In genomic region chr16:86894168-86894567, GRCh38 we compare ENCODE assay signal across 29 cellular contexts.
"Had no signal": no experiment of that assay in that cellular context is flagged by ENCODE, and none has a peak within 500 bp of the region (broad histone marks: within the 10 kb centered on the region; RNA-seq: fewer than 3 reads in every experiment).

No MANE protein-coding gene starts in this region.

- H3K36me3 ChIP-seq: brain microvascular endothelial cell, esophagus muscularis mucosa, gastroesophageal sphincter, WERI-Rb-1 had no signal

- H3K4me1 ChIP-seq: esophagus muscularis mucosa, gastroesophageal sphincter had no signal

- H3K9me3 ChIP-seq: esophagus muscularis mucosa, gastroesophageal sphincter had no signal

- H3K27ac ChIP-seq: brain microvascular endothelial cell, esophagus muscularis mucosa, gastroesophageal sphincter, WERI-Rb-1 had no signal

- H3K27me3 ChIP-seq: brain microvascular endothelial cell had no signal

- ATAC-seq: activated CD4-positive, CD25-positive, alpha-beta regulatory T cell treated with anti-CD3 and anti-CD28 coated beads, Interleukin-2, amount 50 U/mL, for 24 hours; activated CD8-positive, alpha-beta T cell treated with anti-CD3 and anti-CD28 coated beads for 36 hours; activated T-cell treated with anti-CD3 and anti-CD28 coated beads, Interleukin-2, amount 50 U/mL, for 4 hours; activated T-helper 17 cell treated with anti-CD3 and anti-CD28 coated beads, Interleukin-2, amount 50 U/mL, for 72 hours; effector memory CD8-positive, alpha-beta T cell; gastroesophageal sphincter; T-helper 17 cell had no signal

- H3K4me3 ChIP-seq: esophagus muscularis mucosa, gastroesophageal sphincter had no signal

- DNase-seq: activated B cell treated with CpG ODN at 0.5 μM for 24 hours; activated CD4-positive, alpha-beta T cell treated with anti-CD3 and anti-CD28 coated beads for 48 hours; activated CD4-positive, alpha-beta T cell treated with anti-CD3 and anti-CD28 coated beads, Interleukin-2, amount 50 U/mL, for 1 hour; activated CD4-positive, alpha-beta T cell treated with anti-CD3 and anti-CD28 coated beads, Interleukin-2, amount 50 U/mL, for 48 hours; activated CD8-positive, alpha-beta memory T cell treated with anti-CD3 and anti-CD28 coated beads for 24 hours; activated CD8-positive, alpha-beta T cell treated with anti-CD3 and anti-CD28 coated beads for 36 hours; activated effector memory CD4-positive, alpha-beta T cell treated with Interleukin-2 at 50 U/mL for 16 hours; activated gamma-delta T cell treated with Interleukin-2 at 50 U/mL for 16 hours; activated naive CD4-positive, alpha-beta T cell treated with anti-CD3 and anti-CD28 coated beads, Interleukin-2, amount 50 U/mL, for 16 hours; activated naive CD4-positive, alpha-beta T cell treated with Interleukin-2 at 50 U/mL for 16 hours; activated T-cell treated with anti-CD3 and anti-CD28 coated beads, Interleukin-2, amount 50 U/mL, for 4 hours; amniotic stem cell; anterior cingulate cortex; brain microvascular endothelial cell; caudate nucleus; cortex of kidney; dermis blood vessel endothelial cell; effector CD4-positive, alpha-beta T cell; effector memory CD8-positive, alpha-beta T cell; erythroblast; foreskin melanocyte; head of caudate nucleus; T-helper 17 cell; T1000; WERI-Rb-1 had no signal
